ENCODE assay signal across 22 cellular contexts in genomic region chr3:112132088-112132487, GRCh38. TPM values are rescaled to one million over a fixed set of nuclear protein-coding genes. Genes with fewer than 3 reads are reported as not detected.
DNase-seq lines count a peak whose midpoint lies in the region; ATAC-seq and TF ChIP-seq lines count a peak whose summit lies in the region.
"Had no signal": no experiment of that assay in that cellular context is flagged by ENCODE, and none has a peak within 500 bp of the region (broad histone marks: within the 10 kb centered on the region; RNA-seq: fewer than 3 reads in every experiment).

No MANE protein-coding gene starts in this region.

- H3K4me3 Mint-ChIP-seq in CD4-positive, alpha-beta T cell, result peak overlapping the region; percentile 89

- H4K20me1 ChIP-seq in SU-DHL-6 (ENCODE audit: low read depth, low read length), result no peaks in the 10 kb centered on the region

- peak overlapping the region; percentile 88 for H3K27ac Mint-ChIP-seq in CD4-positive, alpha-beta T cell

- H3K36me3 Mint-ChIP-seq in CD4-positive, alpha-beta T cell (ENCODE audit: low read depth), result peaks cover 5% of the 10 kb centered on the region

- TF ChIP-seq CTCF in CD4-positive, alpha-beta T cell (IDR thresholded peaks at IDR 0.05), result no peak
- TF ChIP-seq CTCF in GM06990 (IDR thresholded peaks at IDR 0.05; ENCODE audit: insufficient read depth, low read length, poor library complexity, severe bottlenecking), result no peak
- no peak for TF ChIP-seq CTCF in SU-DHL-6 (IDR thresholded peaks at IDR 0.05; ENCODE audit: insufficient read depth, low read length, poor library complexity, severe bottlenecking)
- no peak for TF ChIP-seq CTCF in psoas muscle (IDR thresholded peaks at IDR 0.05)

- no peak for ATAC-seq in CD4-positive, alpha-beta T cell (ENCODE audit: poor library complexity)
- no peak for ATAC-seq in HG02610 (IDR thresholded peaks at IDR 0.05; ENCODE audit: unreplicated experiment)
- no peak for ATAC-seq in psoas muscle

- POLR2A ChIA-PET in CD4-positive, alpha-beta T cell (lab: Charles Lee), result interaction anchor here (1.5 to 1.7 kb wide), 2 partner anchors 201 to 430 kb away, joined by 5 to 9 read pairs; partner anchors contain the start of genes ATG3, CD200 and SLC35A5

- peak overlapping the region; percentile 86 for H3K9ac ChIP-seq in SU-DHL-6 (ENCODE audit: low read length)
- H3K9ac ChIP-seq: parathyroid adenoma had no signal

- H3K9me3 Mint-ChIP-seq in CD4-positive, alpha-beta T cell, result no peaks in the 10 kb centered on the region

- DNase-seq in CD4-positive, alpha-beta T cell, result no peak
- no peak for DNase-seq in GM06990 (ENCODE audit: extremely low read depth, insufficient read length)
- no peak for DNase-seq in effector memory CD4-positive, alpha-beta T cell
- DNase-seq in psoas muscle, result no peak
- no peak for DNase-seq in head of caudate nucleus
- DNase-seq: activated CD4-positive, alpha-beta T cell treated with anti-CD3 and anti-CD28 coated beads for 48 hours; activated gamma-delta T cell; brain microvascular endothelial cell; dermis blood vessel endothelial cell; DMS79; erythroblast; left ventricle myocardium superior; NCI-H1694; NCI-H345; Right ventricle myocardium superior; transverse colon had no signal

- peak overlapping the region; percentile 74 for H3K4me3 ChIP-seq in GM06990 (replicated peaks; ENCODE audit: low read depth, low read length)
- H3K4me3 ChIP-seq in SU-DHL-6 (ENCODE audit: insufficient read depth, low read length, poor library complexity, severe bottlenecking), result peak overlapping the region; percentile 91
- peak overlapping the region; percentile 50 for H3K4me3 ChIP-seq in effector memory CD4-positive, alpha-beta T cell (ENCODE audit: insufficient read depth, low read depth, low read length, poor library complexity, severe bottlenecking)
- no peak overlapping the region for H3K4me3 ChIP-seq in psoas muscle
- H3K4me3 ChIP-seq: transverse colon had no signal

- peaks cover 95% of the 10 kb centered on the region for H3K4me1 Mint-ChIP-seq in CD4-positive, alpha-beta T cell (ENCODE audit: low read depth)

- no peaks in the 10 kb centered on the region for H3K27me3 ChIP-seq in CD4-positive, alpha-beta T cell (ENCODE audit: control insufficient read depth, insufficient read depth, low read length)
- H3K27me3 ChIP-seq in GM06990 (replicated peaks; ENCODE audit: control insufficient read depth, insufficient read depth, low read length) (no peaks in the 10 kb centered on the region), SU-DHL-6 (ENCODE audit: low read length) (no peaks in the 10 kb centered on the region), psoas muscle (ENCODE audit: insufficient read depth in 3 of 3, low read length in 2 of 3) (no peaks in the 10 kb centered on the region)
- no peaks in the 10 kb centered on the region for H3K27me3 ChIP-seq in effector memory CD4-positive, alpha-beta T cell (replicated peaks; ENCODE audit: control insufficient read depth, insufficient read depth, low read length, poor library complexity, severe bottlenecking)
- H3K27me3 ChIP-seq: brain microvascular endothelial cell, transverse colon had no signal

- peak overlapping the region; percentile 95 for H3K4me2 ChIP-seq in SU-DHL-6 (ENCODE audit: low read depth, low read length, poor library complexity, severe bottlenecking)

- H3K4me1 ChIP-seq in effector memory CD4-positive, alpha-beta T cell (ENCODE audit: control insufficient read depth, insufficient read depth, low read length, poor library complexity, severe bottlenecking), result peaks cover 71% of the 10 kb centered on the region
- H3K4me1 ChIP-seq in psoas muscle, result no peaks in the 10 kb centered on the region
- H3K4me1 ChIP-seq: parathyroid adenoma had no signal

- H3K27me3 Mint-ChIP-seq in CD4-positive, alpha-beta T cell, result no peaks in the 10 kb centered on the region

- peaks cover 62% of the 10 kb centered on the region for H3K79me2 ChIP-seq in SU-DHL-6 (ENCODE audit: insufficient read depth, low read length)
- H3K79me2 ChIP-seq: parathyroid adenoma had no signal

- no peaks in the 10 kb centered on the region for H3K9me2 ChIP-seq in SU-DHL-6 (replicated peaks; ENCODE audit: insufficient read depth, low read length)

- WGBS in psoas muscle, 3 donors, result 88 to 92% (median 91%) methylated on average over 3 of the region's 3 CpGs

- peaks cover 88% of the 10 kb centered on the region for H3F3A ChIP-seq in SU-DHL-6 (ENCODE audit: insufficient read depth)

- intact Hi-C loops in CD4-positive, alpha-beta T cell (cut with DNase I, micrococcal nuclease), result loop anchor here in 1 of 2 experiments (10.0 kb wide), 1 partner anchor 173 kb away; no protein-coding TSS in a partner anchor
- intact Hi-C loops in psoas muscle (cut with DNase I), result no loop called here
- intact Hi-C loops in head of caudate nucleus (cut with DNase I), result no loop called here

- no peaks in the 10 kb centered on the region for H3K9me3 ChIP-seq in CD4-positive, alpha-beta T cell (ENCODE audit: control insufficient read depth, low read length)
- no peaks in the 10 kb centered on the region for H3K9me3 ChIP-seq in SU-DHL-6 (ENCODE audit: insufficient read depth, low read length)
- no peaks in the 10 kb centered on the region for H3K9me3 ChIP-seq in effector memory CD4-positive, alpha-beta T cell (ENCODE audit: control insufficient read depth, low read length)
- H3K9me3 ChIP-seq in psoas muscle, result no peaks in the 10 kb centered on the region
- H3K9me3 ChIP-seq: transverse colon had no signal

- H2AFZ ChIP-seq in SU-DHL-6 (ENCODE audit: low read depth, low read length, severe bottlenecking), result no peak overlapping the region
- H2AFZ ChIP-seq: parathyroid adenoma had no signal

- H3K36me3 ChIP-seq in GM06990 (ENCODE audit: control insufficient read depth, insufficient read depth, low read length) (peaks cover 3% of the 10 kb centered on the region; the same call in 1 of the 2 replicates), SU-DHL-6 (ENCODE audit: low read length) (peaks cover 23% of the 10 kb centered on the region), psoas muscle (ENCODE audit: insufficient read depth in 1 of 2, low read depth in 1 of 2) (no peaks in the 10 kb centered on the region)
- H3K36me3 ChIP-seq in effector memory CD4-positive, alpha-beta T cell (ENCODE audit: control insufficient read depth, insufficient read depth, low read length), result no peaks in the 10 kb centered on the region
- H3K36me3 ChIP-seq: brain microvascular endothelial cell, transverse colon had no signal

- peak overlapping the region; percentile 78 for H3K27ac ChIP-seq in CD4-positive, alpha-beta T cell (ENCODE audit: low read depth, low read length)
- peak overlapping the region; percentile 94 for H3K27ac ChIP-seq in SU-DHL-6 (ENCODE audit: low read depth, low read length)
- H3K27ac ChIP-seq in effector memory CD4-positive, alpha-beta T cell (ENCODE audit: insufficient read depth, low read length, poor library complexity, severe bottlenecking), result peak overlapping the region; percentile 86
- H3K27ac ChIP-seq in psoas muscle, result no peak overlapping the region
- H3K27ac ChIP-seq: brain microvascular endothelial cell, parathyroid adenoma had no signal

- CTCF ChIA-PET in CD4-positive, alpha-beta T cell (lab: Charles Lee), result interaction anchor here (1.6 kb wide), 1 partner anchor 20 kb away, joined by 5 read pairs; no protein-coding TSS in a partner anchor

RNA-seq across cellular contexts. Expression of gene GCSAM, which starts 1.0 kb away (rescaled TPM):
- 1 to 10 TPM; 6.5 to 6.8 TPM for total RNA-seq in CD4-positive, alpha-beta T cell
- not detected for total RNA-seq in psoas muscle
- under 1 TPM; 0.01 to 0.25 (median 0.04) TPM for polyA plus RNA-seq in psoas muscle
- total RNA-seq: dermis blood vessel endothelial cell, H4, left ventricle myocardium superior, LHCN-M2, Right ventricle myocardium superior had no signal
- polyA plus RNA-seq: BJ had no signal

RNA-seq across cellular contexts. Expression of gene C3orf52, which starts 45.9 kb away (rescaled TPM):
- 1 to 10 TPM; 1.6 to 2.7 TPM for total RNA-seq in CD4-positive, alpha-beta T cell
- total RNA-seq in psoas muscle, result 1 to 10 TPM in 3 of 4 donors, under 1 TPM in 1; 0.86 to 2.8 (median 2.0) TPM
- 1 to 10 TPM in 2 of 3 donors, under 1 TPM in 1; 0.62 to 5.9 (median 1.9) TPM for polyA plus RNA-seq in psoas muscle

Comparison
In these comparisons a context has a peak if more than half of its experiments do, and no peak if none do; other contexts are left out.
1. RNA of gene GCSAM, which starts 1.0 kb away (total RNA-seq): 6.5 to 6.8 TPM in CD4-positive, alpha-beta T cell; not detected in psoas muscle; every median in the first group is over 4 times any median in the second.